ENCODE assay signal across 3 cellular contexts in genomic region chr4:76726631-76727030, GRCh38.
TF ChIP-seq lines count a peak whose summit lies in the region.

No MANE protein-coding gene starts in this region.

TF ChIP-seq in SK-N-SH, 30 proteins besides CTCF, POLR2A, EP300 and RAD21 (continued from another document):
- no peak for TF ChIP-seq USF1 (IDR thresholded peaks at IDR 0.05; ENCODE audit: borderline replicate concordance, low read depth)
- TF ChIP-seq GATA2 (CRISPR knock-in tag; IDR thresholded peaks at IDR 0.05): no peak
- no peak for TF ChIP-seq MAX (IDR thresholded peaks at IDR 0.05; ENCODE audit: low read depth)
- TF ChIP-seq, protein P1, sequence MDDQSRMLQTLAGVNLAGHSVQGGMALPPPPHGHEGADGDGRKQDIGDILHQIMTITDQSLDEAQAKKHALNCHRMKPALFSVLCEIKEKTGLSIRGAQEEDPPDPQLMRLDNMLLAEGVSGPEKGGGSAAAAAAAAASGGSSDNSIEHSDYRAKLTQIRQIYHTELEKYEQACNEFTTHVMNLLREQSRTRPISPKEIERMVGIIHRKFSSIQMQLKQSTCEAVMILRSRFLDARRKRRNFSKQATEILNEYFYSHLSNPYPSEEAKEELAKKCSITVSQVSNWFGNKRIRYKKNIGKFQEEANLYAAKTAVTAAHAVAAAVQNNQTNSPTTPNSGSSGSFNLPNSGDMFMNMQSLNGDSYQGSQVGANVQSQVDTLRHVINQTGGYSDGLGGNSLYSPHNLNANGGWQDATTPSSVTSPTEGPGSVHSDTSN (IDR thresholded peaks at IDR 0.05): no peak
- no peak for TF ChIP-seq MXI1 (IDR thresholded peaks at IDR 0.05; ENCODE audit: low read depth, low read length)
- TF ChIP-seq JUND (IDR thresholded peaks at IDR 0.05): no peak
- TF ChIP-seq TCF12 (IDR thresholded peaks at IDR 0.05): no peak
- no peak for TF ChIP-seq CHD2 (IDR thresholded peaks at IDR 0.05; ENCODE audit: low read length, partially characterized antibody)
- no peak for TF ChIP-seq RFX5 (IDR thresholded peaks at IDR 0.05; ENCODE audit: low read length)
- no peak for TF ChIP-seq TAF1 (IDR thresholded peaks at IDR 0.05; ENCODE audit: borderline replicate concordance, low read depth, low read length)
- no peak for TF ChIP-seq SMC3 (IDR thresholded peaks at IDR 0.05; ENCODE audit: low read depth, low read length)
- TF ChIP-seq FOXJ3 (CRISPR knock-in tag; IDR thresholded peaks at IDR 0.05): no peak
TF ChIP-seq in SK-N-SH: peak in this region for 0.

TF ChIP-seq in SK-N-SH treated with all-trans-retinoic acid at 6 μM for 48 hours, 23 proteins besides CTCF, POLR2A, EP300 and RAD21 (continued from another document):
- TF ChIP-seq BACH2 (CRISPR knock-in tag; IDR thresholded peaks at IDR 0.05; ENCODE audit: borderline replicate concordance) (no peak), PPARA (CRISPR knock-in tag; IDR thresholded peaks at IDR 0.05; ENCODE audit: borderline replicate concordance) (no peak), CREB5 (CRISPR knock-in tag; IDR thresholded peaks at IDR 0.05; ENCODE audit: low read depth) (no peak), ISL1 (CRISPR knock-in tag; IDR thresholded peaks at IDR 0.05) (no peak), ARNTL (CRISPR knock-in tag; IDR thresholded peaks at IDR 0.05; ENCODE audit: borderline replicate concordance, low read depth) (no peak), RARB (CRISPR knock-in tag; IDR thresholded peaks at IDR 0.05) (no peak), TSHZ2 (CRISPR knock-in tag; IDR thresholded peaks at IDR 0.05) (no peak), ZNF565 (CRISPR knock-in tag; conservative IDR thresholded peaks at IDR 0.05; ENCODE audit: low read depth) (no peak), CSRNP3 (CRISPR knock-in tag; IDR thresholded peaks at IDR 0.05) (no peak), ZFP3 (CRISPR knock-in tag; IDR thresholded peaks at IDR 0.05) (no peak), ZNF8 (CRISPR knock-in tag; IDR thresholded peaks at IDR 0.05) (no peak), GLIS3 (CRISPR knock-in tag; IDR thresholded peaks at IDR 0.05) (no peak), SNAI2 (CRISPR knock-in tag; IDR thresholded peaks at IDR 0.05) (no peak), OSR1 (CRISPR knock-in tag; IDR thresholded peaks at IDR 0.05) (no peak)

TF ChIP-seq in H1, 55 proteins besides CTCF, POLR2A, EP300 and RAD21 (continued from another document):
- TF ChIP-seq RNF2 (IDR thresholded peaks at IDR 0.05; ENCODE audit: borderline replicate concordance, low read depth, low read length, missing control alignments, poor library complexity, severe bottlenecking): no peak
- no peak for TF ChIP-seq KDM5A (IDR thresholded peaks at IDR 0.05; ENCODE audit: low read length)
- TF ChIP-seq FOSL1 (IDR thresholded peaks at IDR 0.05; ENCODE audit: insufficient read depth, low read depth, low read length): no peak
- no peak for TF ChIP-seq NRF1 (IDR thresholded peaks at IDR 0.05; ENCODE audit: low read depth, low read length)
- no peak for TF ChIP-seq TAF1 (IDR thresholded peaks at IDR 0.05; ENCODE audit: low read depth, low read length)
- TF ChIP-seq SP1 (IDR thresholded peaks at IDR 0.05; ENCODE audit: low read depth, low read length): no peak
- no peak for TF ChIP-seq MAFK (IDR thresholded peaks at IDR 0.05; ENCODE audit: low read depth, low read length)
- TF ChIP-seq SP4 (IDR thresholded peaks at IDR 0.05; ENCODE audit: low read length): no peak
